Comparison of ENCODE assay signal across 9 cellular contexts in the genomic region with DNA sequence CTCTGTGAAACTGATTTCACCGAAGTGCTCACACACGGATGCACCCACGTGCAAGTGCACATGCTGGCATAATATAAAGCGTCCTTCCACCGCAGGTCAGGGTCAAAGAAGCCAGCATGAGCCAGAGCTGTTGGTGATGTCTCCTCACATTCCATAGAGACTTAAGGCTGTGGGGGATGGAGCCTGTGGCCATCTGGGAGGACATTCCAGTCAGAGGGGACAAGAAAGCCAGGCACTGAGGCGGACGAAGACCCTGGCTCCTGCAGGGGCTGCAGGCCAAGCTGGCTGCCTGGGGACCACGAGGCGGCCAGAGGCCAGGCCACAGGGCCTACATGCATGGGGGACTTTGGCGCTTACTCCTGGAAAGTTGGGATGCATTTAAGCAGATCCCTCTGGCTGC.
"Had no signal": no experiment of that assay in that cellular context is flagged by ENCODE, and none has a peak within 500 bp of the region (broad histone marks: within the 10 kb centered on the region; RNA-seq: fewer than 3 reads in every experiment).

No MANE protein-coding gene starts in this region.

- H3K27ac Mint-ChIP-seq: activated CD4-positive, alpha-beta T cell treated with anti-CD3 and anti-CD28 coated beads, Interleukin-2, amount 10 ng/mL, durations not matched to agents 7 days and 5 days; activated naive CD4-positive, alpha-beta T cell treated with anti-CD3 and anti-CD28 coated beads, Interleukin-2, amount 10 ng/mL, durations not matched to agents 7 days and 5 days; mesothelial cell of epicardium had no signal

- H3K4me3 ChIP-seq: cardiac muscle cell, esophagus squamous epithelium, tibial artery had no signal

- H3K4me3 Mint-ChIP-seq: activated CD4-positive, alpha-beta T cell treated with anti-CD3 and anti-CD28 coated beads, Interleukin-2, amount 10 ng/mL, durations not matched to agents 7 days and 5 days; activated naive CD4-positive, alpha-beta T cell treated with anti-CD3 and anti-CD28 coated beads, Interleukin-2, amount 10 ng/mL, durations not matched to agents 7 days and 5 days; mesothelial cell of epicardium had no signal

- H3K36me3 Mint-ChIP-seq: activated naive CD4-positive, alpha-beta T cell treated with anti-CD3 and anti-CD28 coated beads, Interleukin-2, amount 10 ng/mL, durations not matched to agents 7 days and 5 days; mesothelial cell of epicardium had no signal

- H3K4me1 Mint-ChIP-seq: activated CD4-positive, alpha-beta T cell treated with anti-CD3 and anti-CD28 coated beads, Interleukin-2, amount 10 ng/mL, durations not matched to agents 7 days and 5 days; activated naive CD4-positive, alpha-beta T cell treated with anti-CD3 and anti-CD28 coated beads, Interleukin-2, amount 10 ng/mL, durations not matched to agents 7 days and 5 days; mesothelial cell of epicardium had no signal

- DNase-seq: activated CD4-positive, alpha-beta T cell treated with anti-CD3 and anti-CD28 coated beads, Interleukin-2, amount 10 ng/mL, durations not matched to agents 7 days and 5 days; activated CD4-positive, CD25-positive, alpha-beta regulatory T cell; activated naive CD4-positive, alpha-beta T cell treated with anti-CD3 and anti-CD28 coated beads, Interleukin-2, amount 10 ng/mL, durations not matched to agents 7 days and 5 days; esophagus squamous epithelium; stimulated activated CD4-positive, alpha-beta T cell treated with anti-CD3 and anti-CD28 coated beads, Interleukin-2, amount 100 ng/mL, for 48 hours; stimulated activated naive CD4-positive, alpha-beta T cell; tibial artery had no signal

- H3K9me3 Mint-ChIP-seq: activated CD4-positive, alpha-beta T cell treated with anti-CD3 and anti-CD28 coated beads, Interleukin-2, amount 10 ng/mL, durations not matched to agents 7 days and 5 days; activated naive CD4-positive, alpha-beta T cell treated with anti-CD3 and anti-CD28 coated beads, Interleukin-2, amount 10 ng/mL, durations not matched to agents 7 days and 5 days had no signal
